24 cellular contexts compared by ENCODE assay signal in the genomic region with DNA sequence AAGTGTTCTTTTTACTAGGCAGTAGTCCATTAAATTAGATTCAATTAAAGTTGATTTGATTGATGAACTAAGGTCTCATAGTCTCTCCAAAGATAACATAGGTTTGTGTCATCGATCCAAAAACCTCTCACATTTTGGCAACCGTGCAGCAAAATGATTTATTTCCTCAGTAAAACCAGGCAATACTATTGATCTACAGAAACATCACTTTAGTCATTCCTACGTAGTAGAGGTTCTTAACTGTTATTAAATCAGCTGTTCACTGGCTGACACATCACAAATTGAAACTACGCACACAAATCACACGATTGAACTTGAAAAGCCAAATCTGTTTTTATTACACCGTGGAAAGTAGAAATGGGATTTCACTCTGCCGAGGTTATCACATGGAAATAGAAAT.
DNase-seq lines count a peak whose midpoint lies in the region; ATAC-seq and TF ChIP-seq lines count a peak whose summit lies in the region.
"Had no signal": no experiment of that assay in that cellular context is flagged by ENCODE, and none has a peak within 500 bp of the region (broad histone marks: within the 10 kb centered on the region; RNA-seq: fewer than 3 reads in every experiment).

No MANE protein-coding gene starts in this region.

- 72% methylated on average over 5 of the region's 7 CpGs for WGBS in mesenchymal stem cell

- H2AK5ac ChIP-seq in mesenchymal stem cell (ENCODE audit: low read length, severe bottlenecking) = no peak overlapping the region

- peak overlapping the region; percentile 53 for H3K4me3 Mint-ChIP-seq in type B pancreatic cell
- H3K4me3 Mint-ChIP-seq: activated B cell treated with CpG ODN at 0.5 μM for 24 hours; activated naive CD4-positive, alpha-beta T cell treated with anti-CD3 and anti-CD28 coated beads, Interleukin-2, amount 10 ng/mL, durations not matched to agents 7 days and 5 days; activated T-helper 1 cell treated with anti-CD3 and anti-CD28 coated beads, Interleukin-12 subunit alpha, Interleukin-12 subunit beta, Interleukin-2, Interleukin-4 antibody, amounts not matched to agents 30 ng/mL and 10 ng/mL and 1 ng/mL, durations not matched to agents 14 hours and 24 hours and 36 hours; central memory CD8-positive, alpha-beta T cell had no signal

- H2BK15ac ChIP-seq in mesenchymal stem cell (ENCODE audit: low read depth, poor library complexity, severe bottlenecking) = no peak overlapping the region

- H4K8ac ChIP-seq in mesenchymal stem cell (ENCODE audit: low read length) = no peak overlapping the region

- H3K23ac ChIP-seq in mesenchymal stem cell (ENCODE audit: low read length in 2 of 2) = no peak overlapping the region

- H3K27me3 ChIP-seq in mesenchymal stem cell (ENCODE audit: control insufficient read depth in 1 of 2, insufficient read depth in 1 of 2, low read length in 2 of 2) = no peaks in the 10 kb centered on the region
- H3K27me3 ChIP-seq: dorsolateral prefrontal cortex, sigmoid colon had no signal

- no peaks in the 10 kb centered on the region for H3K36me3 Mint-ChIP-seq in type B pancreatic cell
- H3K36me3 Mint-ChIP-seq: activated naive CD4-positive, alpha-beta T cell treated with anti-CD3 and anti-CD28 coated beads, Interleukin-2, amount 10 ng/mL, durations not matched to agents 7 days and 5 days had no signal

- H3K27ac Mint-ChIP-seq in type B pancreatic cell = no peak overlapping the region
- H3K27ac Mint-ChIP-seq: activated B cell treated with CpG ODN at 0.5 μM for 24 hours; activated naive CD4-positive, alpha-beta T cell treated with anti-CD3 and anti-CD28 coated beads, Interleukin-2, amount 10 ng/mL, durations not matched to agents 7 days and 5 days; activated T-helper 1 cell treated with anti-CD3 and anti-CD28 coated beads, Interleukin-12 subunit alpha, Interleukin-12 subunit beta, Interleukin-2, Interleukin-4 antibody, amounts not matched to agents 30 ng/mL and 10 ng/mL and 1 ng/mL, durations not matched to agents 14 hours and 24 hours and 36 hours had no signal

- no peak overlapping the region for H3K4me2 ChIP-seq in mesenchymal stem cell (ENCODE audit: low read length, poor library complexity, severe bottlenecking)

- no peak overlapping the region for H2BK120ac ChIP-seq in mesenchymal stem cell (ENCODE audit: low read depth, low read length)

- H3K79me1 ChIP-seq in mesenchymal stem cell (replicated peaks; ENCODE audit: low read length, poor library complexity, severe bottlenecking) = peaks cover 6% of the 10 kb centered on the region

- H3K4ac ChIP-seq in mesenchymal stem cell (ENCODE audit: low read depth in 1 of 2, low read length in 2 of 2) = no peak overlapping the region

- H2AFZ ChIP-seq in mesenchymal stem cell (ENCODE audit: low read depth, low read length) = no peak overlapping the region

- peaks cover 11% of the 10 kb centered on the region for H3K9me3 Mint-ChIP-seq in type B pancreatic cell
- H3K9me3 Mint-ChIP-seq: activated B cell treated with CpG ODN at 0.5 μM for 24 hours; activated naive CD4-positive, alpha-beta T cell treated with anti-CD3 and anti-CD28 coated beads, Interleukin-2, amount 10 ng/mL, durations not matched to agents 7 days and 5 days; activated T-helper 1 cell treated with anti-CD3 and anti-CD28 coated beads, Interleukin-12 subunit alpha, Interleukin-12 subunit beta, Interleukin-2, Interleukin-4 antibody, amounts not matched to agents 30 ng/mL and 10 ng/mL and 1 ng/mL, durations not matched to agents 14 hours and 24 hours and 36 hours; central memory CD8-positive, alpha-beta T cell had no signal

- no peak overlapping the region for H4K91ac ChIP-seq in mesenchymal stem cell (ENCODE audit: low read length)

- no peaks in the 10 kb centered on the region for H3K4me1 ChIP-seq in mesenchymal stem cell (ENCODE audit: control insufficient read depth, insufficient read depth, low read depth, low read length)

- H3K27me3 Mint-ChIP-seq in type B pancreatic cell = peaks cover 8% of the 10 kb centered on the region

- H3K9me3 ChIP-seq in mesenchymal stem cell (ENCODE audit: control insufficient read depth, low read length) = no peaks in the 10 kb centered on the region
- H3K9me3 ChIP-seq: mucosa of descending colon, sigmoid colon had no signal

- DNase-seq in NCI-H446 (lab: John Stamatoyannopoulos, UW) (peak; percentile 49 to 61), choroid plexus epithelial cell (ENCODE audit: low read depth) (no peak), mesenchymal stem cell (no peak), type B pancreatic cell (ENCODE audit: extremely low spot score, unreplicated experiment) (no peak), C1 segment of cervical spinal cord (lab: John Stamatoyannopoulos, UW) (no peak), SK-N-DZ (ENCODE audit: low spot score) (no peak)
- DNase-seq: activated B cell treated with CpG ODN at 0.5 μM for 24 hours; activated naive CD4-positive, alpha-beta T cell treated with anti-CD3 and anti-CD28 coated beads, Interleukin-2, amount 10 ng/mL, durations not matched to agents 7 days and 5 days; anterior cingulate cortex; dorsolateral prefrontal cortex; H7; mucosa of descending colon; NCI-H1092 treated with DMSO at 0.1 percent for 48 hours; NCI-H1930; NCI-H748 treated with DMSO at 0.1 percent for 48 hours; posterior cingulate gyrus; sigmoid colon; stimulated activated CD8-positive, alpha-beta memory T cell treated with anti-CD3 and anti-CD28 coated beads, Interleukin-4, amount 100 ng/mL, for 48 hours; T1000 had no signal

- ATAC-seq in GM21367 (IDR thresholded peaks at IDR 0.05; ENCODE audit: unreplicated experiment) = no peak
- ATAC-seq: HepG2, mucosa of descending colon had no signal

- H3K27ac ChIP-seq in mesenchymal stem cell (ENCODE audit: low read length, poor library complexity, severe bottlenecking) = no peak overlapping the region
- H3K27ac ChIP-seq: C4-2B, dorsolateral prefrontal cortex had no signal

- H2BK12ac ChIP-seq in mesenchymal stem cell (ENCODE audit: low read length in 2 of 2) = no peak overlapping the region

- H3K9ac ChIP-seq in mesenchymal stem cell (ENCODE audit: low read length) = peak overlapping the region; percentile 81

- H2BK5ac ChIP-seq in mesenchymal stem cell (ENCODE audit: low read depth, low read length, poor library complexity, severe bottlenecking) = no peak overlapping the region

- no peaks in the 10 kb centered on the region for H3K36me3 ChIP-seq in mesenchymal stem cell (ENCODE audit: control insufficient read depth in 1 of 2, insufficient read depth in 2 of 2, low read depth in 1 of 2, low read length in 2 of 2)
- H3K36me3 ChIP-seq: sigmoid colon had no signal

- H3K18ac ChIP-seq in mesenchymal stem cell (ENCODE audit: low read depth in 1 of 2, low read length in 2 of 2) = no peak overlapping the region

- peak overlapping the region; percentile 1 for H3K4me3 ChIP-seq in choroid plexus epithelial cell (ENCODE audit: low read depth, low read length)
- H3K4me3 ChIP-seq in mesenchymal stem cell (ENCODE audit: insufficient read depth in 1 of 2, low read depth in 1 of 2, low read length in 2 of 2) = peak overlapping the region in 1 of 2 experiments; percentile 68
- H3K4me3 ChIP-seq: dorsolateral prefrontal cortex, mucosa of descending colon, sigmoid colon had no signal

- no peak overlapping the region for H3K14ac ChIP-seq in mesenchymal stem cell (ENCODE audit: low read length in 2 of 2)

- TF ChIP-seq CTCF in choroid plexus epithelial cell (conservative IDR thresholded peaks at IDR 0.05; ENCODE audit: low read depth, low read length) (no peak), type B pancreatic cell (conservative IDR thresholded peaks at IDR 0.05) (no peak)

- peaks cover 15% of the 10 kb centered on the region for H3K4me1 Mint-ChIP-seq in type B pancreatic cell (ENCODE audit: unreplicated experiment)
- H3K4me1 Mint-ChIP-seq: activated B cell treated with CpG ODN at 0.5 μM for 24 hours; activated naive CD4-positive, alpha-beta T cell treated with anti-CD3 and anti-CD28 coated beads, Interleukin-2, amount 10 ng/mL, durations not matched to agents 7 days and 5 days; central memory CD8-positive, alpha-beta T cell had no signal

Comparison
In these comparisons a context has a peak if more than half of its experiments do, and no peak if none do; other contexts are left out.
1. DNase-seq: peak in NCI-H446 (2 of 2); none in choroid plexus epithelial cell (single experiment), mesenchymal stem cell (single experiment), type B pancreatic cell (single experiment), C1 segment of cervical spinal cord (0 of 14) and SK-N-DZ (single experiment).